Comparison of ENCODE assay signal across 6 cellular contexts in genomic region chr7:45817913-45818312, GRCh38. TPM values are rescaled to one million over a fixed set of nuclear protein-coding genes. Genes with fewer than 3 reads are reported as not detected.
"Had no signal": no experiment of that assay in that cellular context is flagged by ENCODE, and none has a peak within 500 bp of the region (broad histone marks: within the 10 kb centered on the region; RNA-seq: fewer than 3 reads in every experiment).

No MANE protein-coding gene starts in this region.

RNA-seq across cellular contexts. Expression of gene CCDC201, which starts 55.0 kb away (rescaled TPM):
- total RNA-seq: HepG2, HT-29, HT1080, IMR-90, K562 had no signal
- polyA plus RNA-seq: IgD-negative memory B cell, IMR-90, K562 had no signal
